Comparison of ENCODE assay signal across 15 cellular contexts in genomic region chr22:19360862-19361261, GRCh38.
"Had no signal": no experiment of that assay in that cellular context is flagged by ENCODE, and none has a peak within 500 bp of the region (broad histone marks: within the 10 kb centered on the region; RNA-seq: fewer than 3 reads in every experiment).

No MANE protein-coding gene starts in this region.

- H3K27me3 ChIP-seq: brain microvascular endothelial cell, pancreas had no signal

- H3K9me3 Mint-ChIP-seq: activated CD4-positive, alpha-beta memory T cell treated with anti-CD3 and anti-CD28 coated beads for 36 hours; activated naive CD8-positive, alpha-beta T cell treated with anti-CD3 and anti-CD28 coated beads, Interleukin-2, amount 10 ng/mL, durations not matched to agents 7 days and 5 days; activated T-helper 2 cell treated with anti-CD3 and anti-CD28 coated beads, Interferon-gamma antibody, Interleukin-2, Interleukin-4, amounts not matched to agents 10 μg/mL and 5 μg/mL and 100 μg/mL, durations not matched to agents 14 hours and 24 hours and 36 hours had no signal

- DNase-seq: activated CD4-positive, alpha-beta memory T cell treated with anti-CD3 and anti-CD28 coated beads for 36 hours; activated CD8-positive, alpha-beta memory T cell treated with anti-CD3 and anti-CD28 coated beads, Interleukin-2, amount 10 ng/mL, durations not matched to agents 7 days and 5 days; activated naive CD8-positive, alpha-beta T cell treated with anti-CD3 and anti-CD28 coated beads, Interleukin-2, amount 10 ng/mL, durations not matched to agents 7 days and 5 days; activated T-cell treated with anti-CD3 and anti-CD28 coated beads, Interleukin-2, amount 50 U/mL, for 1 hour; anterior cingulate cortex; brain microvascular endothelial cell; cortex of kidney; effector CD4-positive, alpha-beta T cell; foreskin melanocyte; kidney glomerular epithelial cell; pancreas; stimulated activated naive CD4-positive, alpha-beta T cell; T-helper 1 cell had no signal

- H3K4me1 ChIP-seq: pancreas had no signal

- H3K4me3 ChIP-seq: pancreas had no signal

- H3K4me3 Mint-ChIP-seq: activated CD4-positive, alpha-beta memory T cell treated with anti-CD3 and anti-CD28 coated beads for 36 hours; activated CD8-positive, alpha-beta memory T cell treated with anti-CD3 and anti-CD28 coated beads, Interleukin-2, amount 10 ng/mL, durations not matched to agents 7 days and 5 days; activated naive CD8-positive, alpha-beta T cell treated with anti-CD3 and anti-CD28 coated beads, Interleukin-2, amount 10 ng/mL, durations not matched to agents 7 days and 5 days had no signal

- H3K9me3 ChIP-seq: pancreas had no signal

- H3K27ac ChIP-seq: brain microvascular endothelial cell, pancreas had no signal

- ATAC-seq: activated CD8-positive, alpha-beta memory T cell treated with anti-CD3 and anti-CD28 coated beads, Interleukin-2, amount 10 ng/mL, durations not matched to agents 7 days and 5 days; pancreas; SK-N-SH treated with all-trans-retinoic acid at 6 μM for 48 hours had no signal

- H3K4me1 Mint-ChIP-seq: activated CD8-positive, alpha-beta memory T cell treated with anti-CD3 and anti-CD28 coated beads, Interleukin-2, amount 10 ng/mL, durations not matched to agents 7 days and 5 days; activated naive CD8-positive, alpha-beta T cell treated with anti-CD3 and anti-CD28 coated beads, Interleukin-2, amount 10 ng/mL, durations not matched to agents 7 days and 5 days had no signal

- H3K27me3 Mint-ChIP-seq: activated CD4-positive, alpha-beta memory T cell treated with anti-CD3 and anti-CD28 coated beads for 36 hours; activated CD8-positive, alpha-beta memory T cell treated with anti-CD3 and anti-CD28 coated beads, Interleukin-2, amount 10 ng/mL, durations not matched to agents 7 days and 5 days; activated naive CD8-positive, alpha-beta T cell treated with anti-CD3 and anti-CD28 coated beads, Interleukin-2, amount 10 ng/mL, durations not matched to agents 7 days and 5 days had no signal

- H3K27ac Mint-ChIP-seq: activated CD4-positive, alpha-beta memory T cell treated with anti-CD3 and anti-CD28 coated beads for 36 hours; activated CD8-positive, alpha-beta memory T cell treated with anti-CD3 and anti-CD28 coated beads, Interleukin-2, amount 10 ng/mL, durations not matched to agents 7 days and 5 days; activated naive CD8-positive, alpha-beta T cell treated with anti-CD3 and anti-CD28 coated beads, Interleukin-2, amount 10 ng/mL, durations not matched to agents 7 days and 5 days; activated T-helper 2 cell treated with anti-CD3 and anti-CD28 coated beads, Interferon-gamma antibody, Interleukin-2, Interleukin-4, amounts not matched to agents 10 μg/mL and 5 μg/mL and 100 μg/mL, durations not matched to agents 14 hours and 24 hours and 36 hours had no signal

- FAIRE-seq: pancreas had no signal
